ENCODE assay signal across 28 cellular contexts in the genomic region with DNA sequence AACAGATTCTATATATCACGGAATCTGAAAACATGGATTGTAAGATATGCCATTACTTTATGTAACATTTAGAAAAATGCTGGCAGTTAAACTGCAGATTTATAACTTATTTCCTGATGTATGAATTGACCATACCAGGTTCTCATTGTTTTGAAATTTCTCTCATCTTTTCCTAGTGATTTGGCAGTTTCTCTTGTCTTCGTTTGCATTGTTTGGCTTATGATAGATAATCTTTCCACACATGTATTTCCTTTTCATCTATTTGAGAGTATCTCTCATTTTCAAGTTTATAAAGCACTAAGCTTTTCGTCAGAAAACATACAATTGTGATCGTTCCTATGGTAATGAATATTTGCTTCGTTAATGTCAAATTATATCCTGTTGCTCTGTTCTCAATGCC.
"Had no signal": no experiment of that assay in that cellular context is flagged by ENCODE, and none has a peak within 500 bp of the region (broad histone marks: within the 10 kb centered on the region; RNA-seq: fewer than 3 reads in every experiment).

No MANE protein-coding gene starts in this region.

- H3K9me3 ChIP-seq: neutrophil, pancreas, prostate gland, right lobe of liver, sigmoid colon, spleen, suprapubic skin, testis, tibial artery, transverse colon, upper lobe of right lung, uterus had no signal

- H3K4me3 ChIP-seq: pancreas, prostate gland, right lobe of liver, sigmoid colon, smooth muscle cell, spleen, suprapubic skin, testis, tibial artery, transverse colon, upper lobe of right lung, uterus had no signal

- H3K36me3 ChIP-seq: neutrophil, pancreas, prostate gland, right lobe of liver, sigmoid colon, spleen, suprapubic skin, tibial artery, transverse colon, upper lobe of right lung, uterus had no signal

- H3K27me3 ChIP-seq: neutrophil, pancreas, right lobe of liver, sigmoid colon, spleen, suprapubic skin, testis, tibial artery, transverse colon, upper lobe of right lung, uterus had no signal

- ATAC-seq: naive thymus-derived CD8-positive, alpha-beta T cell; natural killer cell treated with Interleukin-12 subunit alpha and Interleukin-12 subunit beta and Interleukin-15 and Interleukin-18, amount 100 ng/mL, for 72 hours; pancreas; right cardiac atrium; right lobe of liver; stimulated activated memory B cell treated with anti-CD40 and anti-IgM and Interleukin-4, amounts not matched to agents 10 μg/mL and 1 μg/mL and 100 μg/mL, for 72 hours; stimulated activated naive CD8-positive, alpha-beta T cell treated with anti-CD3 and anti-CD28 coated beads, Interleukin-15, amount 100 ng/mL, for 72 hours; stimulated activated naive CD8-positive, alpha-beta T cell treated with anti-CD3 and anti-CD28 coated beads, Interleukin-15, Interleukin-2, amounts not matched to agents 100 U/mL and 50 U/mL, for 24 hours had no signal

- H3K27ac ChIP-seq: neutrophil, pancreas, prostate gland, right lobe of liver, sigmoid colon, spleen, suprapubic skin, testis, tibial artery, transverse colon, upper lobe of right lung, uterus had no signal

- FAIRE-seq: pancreas had no signal

- DNase-seq: naive thymus-derived CD8-positive, alpha-beta T cell; nephron progenitor cell; nucleus accumbens; pancreas; right cardiac atrium; right lobe of liver; sigmoid colon; spleen; stimulated activated CD4-positive, alpha-beta T cell treated with anti-CD3 and anti-CD28 coated beads, Interleukin-12 subunit alpha, Interleukin-12 subunit beta, amount 100 ng/mL, for 4 hours; stimulated activated CD4-positive, alpha-beta T cell treated with anti-CD3 and anti-CD28 coated beads, Interleukin-1b, Interleukin-23, amount 100 ng/mL, for 48 hours; stimulated activated CD4-positive, alpha-beta T cell treated with anti-CD3 and anti-CD28 coated beads, Interleukin-4, amount 100 ng/mL, for 1 hour; stimulated activated CD4-positive, alpha-beta T cell treated with anti-CD3 and anti-CD28 coated beads, Interleukin-4, amount 100 ng/mL, for 4 hours; stimulated activated CD8-positive, alpha-beta memory T cell treated with anti-CD3 and anti-CD28 coated beads, Interleukin-4, amount 100 ng/mL, for 48 hours; stimulated activated naive CD4-positive, alpha-beta T cell; stimulated activated naive CD8-positive, alpha-beta T cell treated with anti-CD3 and anti-CD28 coated beads, Interleukin-15, amount 100 ng/mL, for 72 hours; stimulated activated naive CD8-positive, alpha-beta T cell treated with anti-CD3 and anti-CD28 coated beads, Interleukin-15, Interleukin-2, amounts not matched to agents 100 U/mL and 50 U/mL, for 24 hours; substantia nigra; testis; tibial artery; transverse colon; upper lobe of right lung; uterus had no signal

- H3K4me1 ChIP-seq: prostate gland, testis, uterus had no signal
